8 cellular contexts compared by ENCODE assay signal in the genomic region with DNA sequence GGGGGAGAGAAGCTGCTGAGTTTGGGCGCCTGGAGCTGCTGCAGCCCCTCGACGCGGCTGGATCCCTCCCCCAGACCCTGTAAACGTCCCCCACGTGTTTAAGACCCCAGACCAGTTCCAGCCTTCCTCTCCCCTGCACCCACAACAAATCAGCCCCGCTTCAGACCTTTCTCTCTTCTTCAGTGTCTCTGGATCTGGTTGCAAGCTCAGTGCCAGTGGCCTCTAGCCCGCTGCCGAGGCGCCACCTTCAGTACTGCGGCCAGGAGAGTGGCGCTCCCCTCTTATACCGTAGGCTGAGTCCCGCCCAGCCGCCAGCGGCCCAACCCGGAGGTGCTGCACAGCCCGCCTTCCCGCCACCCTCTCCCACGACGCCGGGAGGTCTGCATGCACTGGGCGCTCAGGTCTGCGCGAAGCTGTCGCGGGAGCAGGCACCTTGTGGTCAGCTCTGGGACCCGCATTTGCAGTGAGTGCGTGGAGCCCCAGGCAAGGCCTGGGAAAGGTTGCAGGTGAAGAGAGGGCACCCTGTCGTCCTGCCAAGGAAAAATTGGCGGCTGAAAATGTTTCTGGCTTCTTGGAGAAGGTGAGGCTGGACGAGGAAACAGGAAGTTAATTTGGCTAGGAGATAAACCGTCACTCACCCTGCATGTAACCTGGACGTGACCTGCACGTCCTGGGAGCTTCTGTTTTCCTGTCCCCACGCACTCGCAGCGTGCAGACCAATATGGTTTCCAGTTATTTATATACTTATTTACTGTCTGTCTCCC. TPM values are rescaled to one million over a fixed set of nuclear protein-coding genes. Genes with fewer than 3 reads are reported as not detected.
A peak's percentile ranks its signal among the peaks of the same experiment; 100 is the strongest.
DNase-seq lines count a peak whose midpoint lies in the region; ATAC-seq and TF ChIP-seq lines count a peak whose summit lies in the region.

A gene with protein sequence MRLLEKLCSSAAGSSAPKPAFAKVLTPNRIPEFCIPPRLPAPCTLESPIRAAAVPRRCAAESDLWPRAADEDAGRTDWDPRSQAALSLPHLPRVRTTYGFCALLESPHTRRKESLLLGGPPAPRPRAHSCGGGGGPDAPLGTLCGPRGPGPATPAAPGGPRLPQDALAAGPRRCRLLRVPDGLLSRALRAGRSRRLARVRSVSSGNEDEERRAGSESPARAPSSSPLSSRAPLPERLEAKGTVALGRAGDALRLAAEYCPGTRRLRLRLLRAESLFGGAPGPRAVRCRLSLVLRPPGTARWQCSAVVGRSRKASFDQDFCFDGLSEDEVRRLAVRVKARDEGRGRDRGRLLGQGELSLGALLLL (minus strand): TSS at position 257 of the 764 bp plus-strand sequence. CDS start 301 bp downstream, outside the sequence.

- H3K4me3 ChIP-seq in RWPE2 (ENCODE audit: severe bottlenecking) (peak within 1 kb of the TSS; percentile 35), coronary artery (peak within 1 kb of the TSS; percentile 73), lung (peak within 1 kb of the TSS; percentile 65), stomach (peak within 1 kb of the TSS; percentile 51 to 74 (median 62))

- H3K27ac ChIP-seq in RWPE2 (ENCODE audit: poor library complexity, severe bottlenecking) = no peak within 1 kb of the TSS
- peak within 1 kb of the TSS in 1 of 2 donors; percentile 51 for H3K27ac ChIP-seq in coronary artery
- peak within 1 kb of the TSS; percentile 77 to 87 for H3K27ac ChIP-seq in lung (ENCODE audit: low read depth in 1 of 2, low read length in 1 of 2)
- peak within 1 kb of the TSS; percentile 75 to 90 (median 87) for H3K27ac ChIP-seq in stomach

- intact Hi-C loops in stomach (cut with DNase I; ENCODE audit: low total_unique reads) = loop anchor here (10.0 kb wide), 1 partner anchor 60 kb away; no protein-coding TSS in a partner anchor

- DNase-seq in DMS53 treated with DMSO at 0.1 percent for 48 hours (lab: John Stamatoyannopoulos, UW; ENCODE audit: unreplicated experiment) (peak; percentile 73), RWPE2 (ENCODE audit: low spot score) (peak; percentile 78), coronary artery (ENCODE audit: low spot score) (no peak), lung (ENCODE audit: low spot score) (peak; percentile 67), stomach (peak; percentile 93), NCI-H2107 (lab: John Stamatoyannopoulos, UW) (no peak), OCI-M2 (lab: John Stamatoyannopoulos, UW; ENCODE audit: unreplicated experiment) (no peak)

- H3K27me3 ChIP-seq in RWPE2 (ENCODE audit: insufficient read depth, poor library complexity, severe bottlenecking) (peaks cover 56% of the 10 kb centered on the region), lung (ENCODE audit: control insufficient read depth, insufficient read depth) (no peaks in the 10 kb centered on the region), stomach (peaks cover 0 to 61% (median 15%) of the 10 kb centered on the region in 3 donors)

- H3K4me1 ChIP-seq in RWPE2 (ENCODE audit: insufficient read depth, poor library complexity, severe bottlenecking) = no peaks in the 10 kb centered on the region
- H3K4me1 ChIP-seq in lung (ENCODE audit: control insufficient read depth in 2 of 2, insufficient read depth in 2 of 2, low read length in 2 of 2) = peaks cover 0 to 8% of the 10 kb centered on the region in 2 donors
- peaks cover 10 to 36% (median 32%) of the 10 kb centered on the region in 4 donors for H3K4me1 ChIP-seq in stomach

- ATAC-seq in RWPE2 (ENCODE audit: low read depth) (peak; percentile 58), lung (ENCODE audit: insufficient read depth, low FRiP score) (peak; percentile 72), GM21576 (IDR thresholded peaks at IDR 0.05; ENCODE audit: unreplicated experiment) (no peak)

- peak in 3 of 4 donors; percentile 73 to 95 (median 85) for TF ChIP-seq POLR2A in stomach (IDR thresholded peaks at IDR 0.05)

- H3K9me3 ChIP-seq in RWPE2 (ENCODE audit: severe bottlenecking) (no peaks in the 10 kb centered on the region), lung (ENCODE audit: control insufficient read depth in 2 of 2, insufficient read depth in 1 of 2, low read length in 1 of 2) (no peaks in the 10 kb centered on the region), stomach (no peaks in the 10 kb centered on the region)

- no peak for TF ChIP-seq EP300 in stomach (IDR thresholded peaks at IDR 0.05)

- TF ChIP-seq CTCF in RWPE2 (IDR thresholded peaks at IDR 0.05; ENCODE audit: poor library complexity, severe bottlenecking) = peak; percentile 15
- TF ChIP-seq CTCF in coronary artery (IDR thresholded peaks at IDR 0.05) = no peak
- no peak for TF ChIP-seq CTCF in lung (IDR thresholded peaks at IDR 0.05; ENCODE audit: control extremely low read depth, extremely low read depth)
- TF ChIP-seq CTCF in stomach (IDR thresholded peaks at IDR 0.05) = peak in 3 of 7 experiments; percentile 5 to 51 (median 30)

- H3K36me3 ChIP-seq in RWPE2 (ENCODE audit: low read depth) (no peaks in the 10 kb centered on the region), lung (ENCODE audit: control insufficient read depth in 2 of 2, insufficient read depth in 2 of 2, low read length in 2 of 2) (no peaks in the 10 kb centered on the region), stomach (no peaks in the 10 kb centered on the region)

- 13 to 14% methylated on average over 35 to 38 of the region's 38 CpGs for WGBS in lung, 2 donors
- WGBS in stomach, 5 donors = 5 to 22% (median 11%) methylated on average over 19 to 38 of the region's 38 CpGs

RNA-seq across cellular contexts. Expression of the gene that starts here (rescaled TPM):
- total RNA-seq in lung (10 to 100 TPM in 1 of 2 donors, 1 to 10 TPM in 1; 7.2 to 12.6 TPM), stomach (10 to 100 TPM in 3 of 5 donors, 1 to 10 TPM in 1, not detected in 1; 2.3 to 30.3 (median 22.3) TPM)
- polyA plus RNA-seq in lung (1 to 10 TPM; 3.4 to 8.1 TPM), stomach (10 to 100 TPM in 2 of 3 donors, 1 to 10 TPM in 1; 6.1 to 13.1 (median 11.8) TPM)

Comparison
In these comparisons a context has a peak if more than half of its experiments do, and no peak if none do; other contexts are left out.
1. DNase-seq: peak in DMS53 treated with DMSO at 0.1 percent for 48 hours (single experiment), RWPE2 (single experiment), lung (single experiment) and stomach (single experiment); none in coronary artery (single experiment), NCI-H2107 (single experiment) and OCI-M2 (single experiment).
2. Peak in every context shown above with its lines, with median percentiles within 50 percentile points of each other: H3K4me3 ChIP-seq.